ENCODE assay signal across 9 cellular contexts in genomic region chr20:36098364-36098763, GRCh38. TPM values are rescaled to one million over a fixed set of nuclear protein-coding genes. Genes with fewer than 3 reads are reported as not detected.
DNase-seq lines count a peak whose midpoint lies in the region; ATAC-seq, FAIRE-seq and TF ChIP-seq lines count a peak whose summit lies in the region.
"Had no signal": no experiment of that assay in that cellular context is flagged by ENCODE, and none has a peak within 500 bp of the region (broad histone marks: within the 10 kb centered on the region; RNA-seq: fewer than 3 reads in every experiment).

No MANE protein-coding gene starts in this region.

- no TSS peak for BruUV-seq in HepG2 (replicated peaks; lab: Mats Ljungman, UMichigan)

- H3K4me3 ChIP-seq in DOHH2 (ENCODE audit: low read length) (peak overlapping the region; percentile 30), astrocyte (ENCODE audit: insufficient read depth, low read depth, low read length) (no peak overlapping the region), HepG2 (replicated peaks in 1 of 3; ENCODE audit: insufficient read depth in 1 of 3, low read depth in 2 of 3, low read length in 3 of 3) (no peak overlapping the region)

- CTCF ChIA-PET in HepG2 (lab: Yijun Ruan, JAX; ENCODE audit: low intra/inter-chr PET ratio, low total read pairs), result no interaction called here

- H3K9me3 Mint-ChIP-seq in astrocyte (ENCODE audit: unreplicated experiment), result no peaks in the 10 kb centered on the region

- ATAC-seq in HG03469 (IDR thresholded peaks at IDR 0.05; ENCODE audit: unreplicated experiment) (peak; percentile 60), HepG2 (no peak), HG03280 (IDR thresholded peaks at IDR 0.05; ENCODE audit: unreplicated experiment) (no peak)

- no peak overlapping the region for H2AFZ ChIP-seq in astrocyte (ENCODE audit: low read depth, low read length)
- H2AFZ ChIP-seq in HepG2 (ENCODE audit: low read length), result no peak overlapping the region

- peak overlapping the region; percentile 66 for H3K27ac Mint-ChIP-seq in astrocyte (ENCODE audit: unreplicated experiment)

- H3K4me2 ChIP-seq in DOHH2 (ENCODE audit: low read length) (peak overlapping the region; percentile 46), astrocyte (ENCODE audit: low read length) (no peak overlapping the region), HepG2 (ENCODE audit: low read depth, low read length) (no peak overlapping the region)

- intact Hi-C loops in HepG2 (cut with micrococcal nuclease; ENCODE audit: unreplicated experiment), result no loop called here

- TF ChIP-seq POLR2A in HepG2 (IDR thresholded peaks at IDR 0.05; ENCODE audit: insufficient read depth in 1 of 2, low read depth in 2 of 2, low read length in 2 of 2), result no peak

- H3K9ac ChIP-seq in astrocyte (ENCODE audit: low read length), result no peak overlapping the region
- H3K9ac ChIP-seq in HepG2 (ENCODE audit: insufficient read depth, low read depth, low read length), result no peak overlapping the region

- peak overlapping the region; percentile 44 for H3K27ac ChIP-seq in DOHH2 (ENCODE audit: low read depth, low read length)
- H3K27ac ChIP-seq in astrocyte (ENCODE audit: low read depth, low read length), result no peak overlapping the region
- no peak overlapping the region for H3K27ac ChIP-seq in HepG2 (ENCODE audit: extremely low read length, insufficient read depth, low read length)

- no peaks in the 10 kb centered on the region for H3K36me3 Mint-ChIP-seq in astrocyte (ENCODE audit: low read depth, unreplicated experiment)

- peaks cover 11% of the 10 kb centered on the region for H3K4me1 Mint-ChIP-seq in astrocyte (ENCODE audit: low read depth, unreplicated experiment)

- no peak overlapping the region for H3K4me3 Mint-ChIP-seq in astrocyte (ENCODE audit: unreplicated experiment)

- DNase-seq in astrocyte (ENCODE audit: low read depth) (peak; percentile 51), HepG2 (ENCODE audit: low spot score) (no peak), NCI-H1436 (lab: John Stamatoyannopoulos, UW) (no peak), cortex of kidney (lab: John Stamatoyannopoulos, UW) (no peak)
- no peak for DNase-seq in NK-92 treated with Interleukin-12 subunit alpha and Interleukin-12 subunit beta, amount 100 ng/mL, for 24 hours (lab: John Stamatoyannopoulos, UW)

- H3F3A ChIP-seq in DOHH2 (ENCODE audit: control insufficient read depth, insufficient read depth), result peaks cover 7% of the 10 kb centered on the region; the same call in 1 of the 2 replicates

- H3K4me1 ChIP-seq in DOHH2 (ENCODE audit: control insufficient read depth, low read length) (peaks cover 30% of the 10 kb centered on the region), astrocyte (ENCODE audit: insufficient read depth, low read length) (peaks cover 16% of the 10 kb centered on the region), HepG2 (ENCODE audit: insufficient read depth, low read length) (peaks cover 4% of the 10 kb centered on the region)

- H3K79me2 ChIP-seq in DOHH2 (ENCODE audit: control insufficient read depth, low read length), result no peaks in the 10 kb centered on the region
- no peaks in the 10 kb centered on the region for H3K79me2 ChIP-seq in astrocyte (ENCODE audit: insufficient read depth, low read length)
- H3K79me2 ChIP-seq in HepG2 (ENCODE audit: insufficient read depth, low read length), result no peaks in the 10 kb centered on the region

- peaks cover 52% of the 10 kb centered on the region for H3K27me3 Mint-ChIP-seq in astrocyte (ENCODE audit: low read depth, unreplicated experiment)

- H3K36me3 ChIP-seq in DOHH2 (ENCODE audit: control insufficient read depth, low read length) (no peaks in the 10 kb centered on the region), astrocyte (ENCODE audit: insufficient read depth, low read length) (no peaks in the 10 kb centered on the region), HepG2 (replicated peaks in 1 of 2; ENCODE audit: control insufficient read depth in 1 of 2, insufficient read depth in 2 of 2, low read length in 2 of 2) (no peaks in the 10 kb centered on the region)

- POLR2A ChIA-PET in HepG2 (lab: Yijun Ruan, JAX), result no interaction called here

- H3K27me3 ChIP-seq in DOHH2 (ENCODE audit: control insufficient read depth, low read length), result peaks cover 12% of the 10 kb centered on the region
- no peaks in the 10 kb centered on the region for H3K27me3 ChIP-seq in astrocyte (ENCODE audit: insufficient read depth, low read length)
- peaks cover 13 to 64% of the 10 kb centered on the region in 2 experiments for H3K27me3 ChIP-seq in HepG2 (ENCODE audit: control insufficient read depth in 1 of 2, insufficient read depth in 2 of 2, low read length in 2 of 2)

- no peak for TF ChIP-seq RAD21 in HepG2 (CRISPR knock-in tag; IDR thresholded peaks at IDR 0.05)

- TF ChIP-seq EP300 in HepG2 (IDR thresholded peaks at IDR 0.05; ENCODE audit: low read depth in 2 of 2, low read length in 2 of 2) (no peak), HepG2 (CRISPR knock-in tag; IDR thresholded peaks at IDR 0.05; ENCODE audit: borderline replicate concordance) (no peak)

- TF ChIP-seq CTCF in DOHH2 (IDR thresholded peaks at IDR 0.05; ENCODE audit: low read depth, low read length, poor library complexity, severe bottlenecking), result no peak
- no peak for TF ChIP-seq CTCF in astrocyte (IDR thresholded peaks at IDR 0.05; ENCODE audit: insufficient read depth, low read depth, low read length)
- TF ChIP-seq CTCF in HepG2 (CRISPR knock-in tag; IDR thresholded peaks at IDR 0.05), result no peak

- WGBS in HepG2 (ENCODE audit: low lambda C conversion rate), result 6% methylated on average over 2 of the region's 2 CpGs

- in situ Hi-C loops in HepG2 (cut with HindIII; ENCODE audit: extremely low pct_ligation_motif_present, low pct_unique_long_range_greater_than_20kb), result no loop called here

- H3K9me3 ChIP-seq in DOHH2 (ENCODE audit: control insufficient read depth, insufficient read depth, low read length) (no peaks in the 10 kb centered on the region), astrocyte (ENCODE audit: insufficient read depth, low read depth, low read length) (no peaks in the 10 kb centered on the region), HepG2 (ENCODE audit: low read length) (no peaks in the 10 kb centered on the region)

- FAIRE-seq in astrocyte (lab: Jason Lieb, UNC), result no peak
- no peak for FAIRE-seq in HepG2 (lab: Jason Lieb, UNC)

- no peaks in the 10 kb centered on the region for H4K20me1 ChIP-seq in DOHH2 (ENCODE audit: control insufficient read depth, insufficient read depth, low read depth, low read length)
- peaks cover 4% of the 10 kb centered on the region for H4K20me1 ChIP-seq in astrocyte (ENCODE audit: insufficient read depth, low read length)
- H4K20me1 ChIP-seq in HepG2 (ENCODE audit: insufficient read depth, low read length), result no peaks in the 10 kb centered on the region

- H3K9me2 ChIP-seq in DOHH2 (replicated peaks; ENCODE audit: control insufficient read depth, low read length), result no peaks in the 10 kb centered on the region

TF ChIP-seq in HepG2, 621 proteins besides CTCF, POLR2A, EP300 and RAD21:
- TF ChIP-seq GATAD2A (CRISPR knock-in tag; IDR thresholded peaks at IDR 0.05) (no peak), CC2D1A (CRISPR knock-in tag; IDR thresholded peaks at IDR 0.05) (no peak), CREB1 (IDR thresholded peaks at IDR 0.05) (peak; percentile 41; the same call in 1 of the 2 replicates), CREB1 (CRISPR knock-in tag; IDR thresholded peaks at IDR 0.05) (no peak)

RNA-seq across cellular contexts. Expression of gene EPB41L1, which starts 56.2 kb away (rescaled TPM):
- total RNA-seq in astrocyte (35.0 and 39.4 TPM in 2 replicates), HepG2 (2016; rRNA removed; fragmentation: Illumina TruSeq; extraction: Trizol) (16.7 and 20.8 TPM in 2 replicates)
- total RNA-seq in HepG2 (2016; cell fraction: cytosol; rRNA removed; fragmentation: Illumina TruSeq; extraction: Trizol; ENCODE audit: low read depth), result 17.4 and 17.7 TPM in 2 replicates
- total RNA-seq in HepG2 (2016; cell fraction: insoluble cytoplasmic fraction; rRNA removed; fragmentation: Illumina TruSeq; extraction: Trizol), result 14.4 and 18.0 TPM in 2 replicates
- 56.5 and 60.6 TPM in 2 replicates for total RNA-seq in HepG2 (2016; cell fraction: membrane; rRNA removed; fragmentation: Illumina TruSeq; extraction: Trizol)
- 12.9 and 17.3 TPM in 2 replicates for total RNA-seq in HepG2 (2016; cell fraction: nucleus; rRNA removed; fragmentation: Illumina TruSeq; extraction: Trizol)
- polyA plus RNA-seq in HepG2 (2011; rRNA removed), result 39.0 and 53.0 TPM in 2 replicates
- polyA plus RNA-seq in HepG2 (2011; cell fraction: cytosol; rRNA removed), result 32.6 and 36.6 TPM in 2 replicates
- 28.0 and 46.3 TPM in 2 replicates for polyA plus RNA-seq in HepG2 (2011; cell fraction: nucleus; rRNA removed)
- 66.5 and 66.8 TPM in 2 replicates for polyA plus RNA-seq in HepG2 (2012)
- 51.2 and 58.4 TPM in 2 replicates for polyA plus RNA-seq in HepG2 (2016; cell fraction: cytosol; fragmentation: Illumina TruSeq; extraction: Trizol; ENCODE audit: low read depth)
- polyA plus RNA-seq in HepG2 (2016; cell fraction: insoluble cytoplasmic fraction; fragmentation: Illumina TruSeq; extraction: Trizol; ENCODE audit: low read depth), result 34.8 and 53.2 TPM in 2 replicates
- polyA plus RNA-seq in HepG2 (2016; cell fraction: membrane; fragmentation: Illumina TruSeq; extraction: Trizol; ENCODE audit: low read depth), result 96.9 and 114 TPM in 2 replicates
- 24.4 and 28.5 TPM in 2 replicates for polyA plus RNA-seq in HepG2 (2016; cell fraction: nucleus; fragmentation: Illumina TruSeq; extraction: Trizol; ENCODE audit: insufficient read depth, low read depth)
- 15.0 and 50.3 TPM in 2 replicates for polyA minus RNA-seq in HepG2 (2011; rRNA and poly(A)+ RNA removed; ENCODE audit: low replicate concordance)
- polyA minus RNA-seq in HepG2 (2011; cell fraction: cytosol; rRNA and poly(A)+ RNA removed), result 28.8 and 48.7 TPM in 2 replicates
- 20.4 and 20.9 TPM in 2 replicates for polyA minus RNA-seq in HepG2 (2011; cell fraction: nucleus; rRNA and poly(A)+ RNA removed)
- total RNA-seq: T-helper 2 cell treated with Interferon-gamma antibody and Interleukin-4, amounts not matched to agents 100 ng/mL and 5 ng/mL, for 36 hours had no signal
